11 cellular contexts compared by ENCODE assay signal in genomic region chr12:5872745-5873144, GRCh38.
A peak's percentile ranks its signal among the peaks of the same experiment; 100 is the strongest.
DNase-seq lines count a peak whose midpoint lies in the region; ATAC-seq, FAIRE-seq and TF ChIP-seq lines count a peak whose summit lies in the region.
"Had no signal": no experiment of that assay in that cellular context is flagged by ENCODE, and none has a peak within 500 bp of the region (broad histone marks: within the 10 kb centered on the region; RNA-seq: fewer than 3 reads in every experiment).

No MANE protein-coding gene starts in this region.

- no TSS peak for BruUV-seq in HepG2 (replicated peaks; lab: Mats Ljungman, UMichigan)

- H2AFZ ChIP-seq in HepG2 (ENCODE audit: low read length) = no peak overlapping the region

- H3K4me1 ChIP-seq in HepG2 (ENCODE audit: insufficient read depth, low read length) (no peaks in the 10 kb centered on the region), right lobe of liver (no peaks in the 10 kb centered on the region), esophagus muscularis mucosa (no peaks in the 10 kb centered on the region)

- no peak for TF ChIP-seq RAD21 in HepG2 (CRISPR knock-in tag; IDR thresholded peaks at IDR 0.05)

- POLR2A ChIA-PET in HepG2 (lab: Yijun Ruan, JAX) = no interaction called here

- in situ Hi-C loops in HepG2 (cut with HindIII; ENCODE audit: extremely low pct_ligation_motif_present, low pct_unique_long_range_greater_than_20kb) = loop anchor here (10.0 kb wide), 1 partner anchor 128 kb away; no protein-coding TSS in a partner anchor

- no peaks in the 10 kb centered on the region for H3K36me3 Mint-ChIP-seq in activated T-cell treated with anti-CD3 and anti-CD28 coated beads, Interleukin-2, amount 50 U/mL, for 4 hours (ENCODE audit: insufficient read depth)
- H3K36me3 Mint-ChIP-seq: activated naive CD4-positive, alpha-beta T cell treated with anti-CD3 and anti-CD28 coated beads, Interleukin-2, amount 50 U/mL, for 24 hours; natural killer cell had no signal

- no peak overlapping the region for H3K4me3 Mint-ChIP-seq in activated T-cell treated with anti-CD3 and anti-CD28 coated beads, Interleukin-2, amount 50 U/mL, for 4 hours
- H3K4me3 Mint-ChIP-seq: activated naive CD4-positive, alpha-beta T cell treated with anti-CD3 and anti-CD28 coated beads, Interleukin-2, amount 50 U/mL, for 24 hours; natural killer cell had no signal

- peaks cover 3 to 8% of the 10 kb centered on the region in 2 experiments; a peak in 3 of 5 replicates for H3K27me3 ChIP-seq in HepG2 (ENCODE audit: control insufficient read depth in 1 of 2, insufficient read depth in 2 of 2, low read length in 2 of 2)
- H3K27me3 ChIP-seq in right lobe of liver = no peaks in the 10 kb centered on the region
- peaks cover 0 to 16% (median 0%) of the 10 kb centered on the region in 4 donors for H3K27me3 ChIP-seq in esophagus muscularis mucosa

- H3K9me3 ChIP-seq in HepG2 (ENCODE audit: low read length) (no peaks in the 10 kb centered on the region), right lobe of liver (no peaks in the 10 kb centered on the region), esophagus muscularis mucosa (no peaks in the 10 kb centered on the region)

- TF ChIP-seq EP300 in HepG2 (IDR thresholded peaks at IDR 0.05; ENCODE audit: low read depth in 2 of 2, low read length in 2 of 2) (no peak), HepG2 (CRISPR knock-in tag; IDR thresholded peaks at IDR 0.05; ENCODE audit: borderline replicate concordance) (no peak), esophagus muscularis mucosa (IDR thresholded peaks at IDR 0.05) (no peak)

- CTCF ChIA-PET in HepG2 (lab: Yijun Ruan, JAX; ENCODE audit: low intra/inter-chr PET ratio, low total read pairs) = no interaction called here

- no peaks in the 10 kb centered on the region for H3K36me3 ChIP-seq in HepG2 (replicated peaks in 1 of 2; ENCODE audit: control insufficient read depth in 1 of 2, insufficient read depth in 2 of 2, low read length in 2 of 2)
- H3K36me3 ChIP-seq in right lobe of liver = no peaks in the 10 kb centered on the region
- peaks cover 0 to under 1% (median 0%) of the 10 kb centered on the region in 4 donors for H3K36me3 ChIP-seq in esophagus muscularis mucosa

- DNase-seq in HepG2 (ENCODE audit: low spot score) (peak; percentile 12), right lobe of liver (no peak), NCI-H2227 (lab: John Stamatoyannopoulos, UW; ENCODE audit: unreplicated experiment) (peak; percentile 9), esophagus muscularis mucosa (ENCODE audit: extremely low spot score) (peak; percentile 50), GOT3 (lab: John Stamatoyannopoulos, UW) (no peak)
- DNase-seq in activated T-cell treated with anti-CD3 and anti-CD28 coated beads, Interleukin-2, amount 50 U/mL, for 4 hours = no peak
- DNase-seq: KBM-7, natural killer cell had no signal

- FAIRE-seq in HepG2 (lab: Jason Lieb, UNC) = no peak

- H3K4me2 ChIP-seq in HepG2 (ENCODE audit: low read depth, low read length) = no peak overlapping the region

- TF ChIP-seq POLR2A in HepG2 (IDR thresholded peaks at IDR 0.05; ENCODE audit: insufficient read depth in 1 of 2, low read depth in 2 of 2, low read length in 2 of 2) (no peak), right lobe of liver (IDR thresholded peaks at IDR 0.05) (no peak), esophagus muscularis mucosa (IDR thresholded peaks at IDR 0.05; ENCODE audit: low read depth) (no peak)

- intact Hi-C loops in HepG2 (cut with micrococcal nuclease; ENCODE audit: unreplicated experiment) = no loop called here
- intact Hi-C loops in right lobe of liver (cut with DNase I) = no loop called here
- intact Hi-C loops in esophagus muscularis mucosa (cut with DNase I) = no loop called here

- ATAC-seq in HepG2 (peak; percentile 74), right lobe of liver (no peak), GM21515 (IDR thresholded peaks at IDR 0.05; ENCODE audit: unreplicated experiment) (no peak), HG03354 (IDR thresholded peaks at IDR 0.05; ENCODE audit: poor library complexity, severe bottlenecking, unreplicated experiment) (no peak)
- ATAC-seq in activated T-cell treated with anti-CD3 and anti-CD28 coated beads, Interleukin-2, amount 50 U/mL, for 4 hours = no peak
- ATAC-seq: natural killer cell had no signal

- no peak overlapping the region for H3K9ac ChIP-seq in HepG2 (ENCODE audit: insufficient read depth, low read depth, low read length)

- WGBS in HepG2 (ENCODE audit: low lambda C conversion rate) = 0% methylated on average over 4 of the region's 4 CpGs
- WGBS in right lobe of liver (ENCODE audit: insufficient coverage, low coverage, low lambda C conversion rate, missing lambda C conversion rate) = 69% methylated on average over 3 of the region's 4 CpGs
- WGBS in esophagus muscularis mucosa = 74% methylated on average over 4 of the region's 4 CpGs

- TF ChIP-seq CTCF in HepG2 (CRISPR knock-in tag; IDR thresholded peaks at IDR 0.05) (peak; percentile 51), right lobe of liver (IDR thresholded peaks at IDR 0.05) (peak in 1 of 4 donors; percentile 13), esophagus muscularis mucosa (IDR thresholded peaks at IDR 0.05) (no peak)

- H3K4me3 ChIP-seq in HepG2 (replicated peaks in 1 of 3; ENCODE audit: insufficient read depth in 1 of 3, low read depth in 2 of 3, low read length in 3 of 3) (no peak overlapping the region), right lobe of liver (no peak overlapping the region), esophagus muscularis mucosa (no peak overlapping the region)

- H3K79me2 ChIP-seq in HepG2 (ENCODE audit: insufficient read depth, low read length) = no peaks in the 10 kb centered on the region

- no peaks in the 10 kb centered on the region for H4K20me1 ChIP-seq in HepG2 (ENCODE audit: insufficient read depth, low read length)

- H3K27ac ChIP-seq in HepG2 (ENCODE audit: extremely low read length, insufficient read depth, low read length) (no peak overlapping the region), right lobe of liver (no peak overlapping the region), esophagus muscularis mucosa (replicated peaks in 1 of 4) (no peak overlapping the region)

- peaks cover 7% of the 10 kb centered on the region for H3K27me3 Mint-ChIP-seq in activated T-cell treated with anti-CD3 and anti-CD28 coated beads, Interleukin-2, amount 50 U/mL, for 4 hours (ENCODE audit: low read depth)

- H3K9me3 Mint-ChIP-seq in activated T-cell treated with anti-CD3 and anti-CD28 coated beads, Interleukin-2, amount 50 U/mL, for 4 hours = no peaks in the 10 kb centered on the region
- H3K9me3 Mint-ChIP-seq: activated naive CD4-positive, alpha-beta T cell treated with anti-CD3 and anti-CD28 coated beads, Interleukin-2, amount 50 U/mL, for 24 hours; natural killer cell had no signal

- no peaks in the 10 kb centered on the region for H3K4me1 Mint-ChIP-seq in activated T-cell treated with anti-CD3 and anti-CD28 coated beads, Interleukin-2, amount 50 U/mL, for 4 hours (ENCODE audit: low read depth)
- H3K4me1 Mint-ChIP-seq: activated naive CD4-positive, alpha-beta T cell treated with anti-CD3 and anti-CD28 coated beads, Interleukin-2, amount 50 U/mL, for 24 hours; natural killer cell had no signal

TF ChIP-seq in HepG2, 621 proteins besides CTCF, POLR2A, EP300 and RAD21:
- TF ChIP-seq STAG1 (CRISPR knock-in tag; IDR thresholded peaks at IDR 0.05) = peak; percentile 44
- TF ChIP-seq ZFP62 (CRISPR knock-in tag; IDR thresholded peaks at IDR 0.05) = no peak
- peak; percentile 25; the same call in 1 of the 2 replicates for TF ChIP-seq SMC3 (IDR thresholded peaks at IDR 0.05; ENCODE audit: low read length)

Comparison
In these comparisons a context has a peak if more than half of its experiments do, and no peak if none do; other contexts are left out.
1. DNase-seq: peak in HepG2 (single experiment), NCI-H2227 (single experiment) and esophagus muscularis mucosa (single experiment); none in right lobe of liver (0 of 3), GOT3 (single experiment) and activated T-cell treated with anti-CD3 and anti-CD28 coated beads, Interleukin-2, amount 50 U/mL, for 4 hours (single experiment).